In the genomic region with DNA sequence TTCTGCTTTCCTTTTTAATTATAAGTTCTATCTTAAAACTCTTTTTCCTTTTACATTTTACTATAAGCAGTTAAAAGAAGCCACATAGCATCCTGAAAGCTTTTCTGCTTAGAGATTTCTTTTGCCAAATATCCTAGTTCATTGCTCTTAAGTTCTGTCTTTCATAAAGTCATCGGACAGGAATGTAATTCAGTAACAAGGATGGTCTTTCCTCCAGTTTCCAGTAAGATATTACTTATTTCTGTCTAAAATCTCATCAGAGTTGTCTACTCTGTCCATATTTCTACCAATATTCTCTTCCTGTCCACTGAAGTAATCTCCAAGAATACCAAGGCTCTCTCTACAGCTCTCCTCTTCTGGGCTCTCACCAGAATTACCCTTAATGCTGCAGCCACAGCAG, we compare ENCODE assay signal across 23 cellular contexts. TPM values are rescaled to one million over a fixed set of nuclear protein-coding genes. Genes with fewer than 3 reads are reported as not detected.
DNase-seq lines count a peak whose midpoint lies in the region; ATAC-seq and TF ChIP-seq lines count a peak whose summit lies in the region.
"Had no signal": no experiment of that assay in that cellular context is flagged by ENCODE, and none has a peak within 500 bp of the region (broad histone marks: within the 10 kb centered on the region; RNA-seq: fewer than 3 reads in every experiment).

No MANE protein-coding gene starts in this region.

- no peaks in the 10 kb centered on the region for H3K9me2 ChIP-seq in GM23248 (ENCODE audit: insufficient read depth)

- in situ Hi-C loops in GM23248 (cut with MboI) = no loop called here

- H4K20me1 ChIP-seq in GM23248 (ENCODE audit: insufficient read depth) = no peaks in the 10 kb centered on the region

- no peaks in the 10 kb centered on the region for H3K36me3 ChIP-seq in GM23248 (ENCODE audit: low read depth)
- H3K36me3 ChIP-seq in left lung = no peaks in the 10 kb centered on the region
- H3K36me3 ChIP-seq in suprapubic skin = no peaks in the 10 kb centered on the region

- TF ChIP-seq CTCF in choroid plexus epithelial cell (conservative IDR thresholded peaks at IDR 0.05; ENCODE audit: low read depth, low read length) (no peak), left lung (IDR thresholded peaks at IDR 0.05) (no peak), suprapubic skin (IDR thresholded peaks at IDR 0.05) (no peak)

- no peaks in the 10 kb centered on the region for H3K79me2 ChIP-seq in GM23248 (ENCODE audit: insufficient read depth)

- TF ChIP-seq POLR2A in suprapubic skin (IDR thresholded peaks at IDR 0.05) = no peak

- intact Hi-C loops in left lung (cut with DNase I) = no loop called here

- 30 to 39% methylated on average over 1 of the region's 1 CpG for WGBS in GM23248 (ENCODE audit: low coverage in 1 of 2, low lambda C conversion rate in 2 of 2, missing lambda C conversion rate in 2 of 2), 2 experiments
- 72% methylated on average over 1 of the region's 1 CpG for WGBS in suprapubic skin

- H3F3A ChIP-seq in GM23248 (ENCODE audit: insufficient read depth) = peaks cover 40% of the 10 kb centered on the region

- H3K4me2 ChIP-seq in GM23248 (ENCODE audit: unreplicated experiment) = peak overlapping the region; percentile 39

- ATAC-seq in left lung (peak; percentile 34), GM18909 (IDR thresholded peaks at IDR 0.05; ENCODE audit: poor library complexity, unreplicated experiment) (no peak), GM21381 (IDR thresholded peaks at IDR 0.05; ENCODE audit: unreplicated experiment) (no peak)
- ATAC-seq: activated T-helper 17 cell treated with anti-CD3 and anti-CD28 coated beads, Interleukin-2, amount 50 U/mL, for 72 hours; T-cell had no signal

- peak overlapping the region; percentile 77 for H3K27ac ChIP-seq in GM23248
- H3K27ac ChIP-seq in left lung = peak overlapping the region in 1 of 2 donors; percentile 24
- H3K27ac ChIP-seq in suprapubic skin = peak overlapping the region; percentile 60
- H3K27ac ChIP-seq: epithelial cell of prostate, testis had no signal

- H2AFZ ChIP-seq in GM23248 = peak overlapping the region; percentile 57

- DNase-seq in GM23248 (peak; percentile 63), choroid plexus epithelial cell (ENCODE audit: low read depth) (peak; percentile 60), left lung (no peak), suprapubic skin (ENCODE audit: low spot score in 2 of 2) (no peak), RKO (ENCODE audit: low spot score) (no peak)
- DNase-seq: activated CD4-positive, alpha-beta T cell treated with anti-CD3 and anti-CD28 coated beads for 48 hours; CD8-positive, alpha-beta memory T cell; glutamatergic neuron; GOT3; KBM-7; midbrain; NCI-H1694 treated with DMSO at 0.1 percent for 48 hours; NCI-H774; nephron progenitor cell; SHP77 treated with DMSO at 0.1 percent for 48 hours; T-cell; testis had no signal

- H3K9ac ChIP-seq in GM23248 = peak overlapping the region; percentile 37

- H3K4me3 ChIP-seq in GM23248 (no peak overlapping the region), choroid plexus epithelial cell (ENCODE audit: low read depth, low read length) (no peak overlapping the region), left lung (no peak overlapping the region), suprapubic skin (no peak overlapping the region)
- H3K4me3 ChIP-seq: testis had no signal

- H3K4me1 ChIP-seq in GM23248 (ENCODE audit: insufficient read depth) = peaks cover 38% of the 10 kb centered on the region
- H3K4me1 ChIP-seq in left lung = no peaks in the 10 kb centered on the region
- no peaks in the 10 kb centered on the region for H3K4me1 ChIP-seq in suprapubic skin
- H3K4me1 ChIP-seq: testis had no signal

- no peaks in the 10 kb centered on the region for H3K27me3 ChIP-seq in GM23248 (replicated peaks; ENCODE audit: insufficient read depth)
- H3K27me3 ChIP-seq in left lung = no peaks in the 10 kb centered on the region
- no peaks in the 10 kb centered on the region for H3K27me3 ChIP-seq in suprapubic skin
- H3K27me3 ChIP-seq: testis had no signal

- TF ChIP-seq EP300 in suprapubic skin (IDR thresholded peaks at IDR 0.05) = no peak

- H3K9me3 ChIP-seq in GM23248 (ENCODE audit: low read depth) (no peaks in the 10 kb centered on the region), left lung (peaks cover 0 to 19% of the 10 kb centered on the region in 2 donors), suprapubic skin (no peaks in the 10 kb centered on the region)
- H3K9me3 ChIP-seq: testis had no signal

RNA-seq across cellular contexts. Expression of a gene that starts 37.5 kb away (rescaled TPM):
- total RNA-seq in GM23248 (2014; rRNA removed; shearing (Covaris generic)) = not detected in 2 replicates
- not detected in 2 replicates for polyA plus RNA-seq in GM23248 (2016; fragmentation: Nextera tagmentation; extraction: Ambion mirVana)
- total RNA-seq in left lung = 1 to 10 TPM; 1.2 to 1.8 TPM
- 1 to 10 TPM in 1 of 4 donors, under 1 TPM in 2, not detected in 1; 0.36 to 1.6 (median 0.64) TPM for total RNA-seq in suprapubic skin
- total RNA-seq: activated T-helper 17 cell treated with anti-CD3 and anti-CD28 coated beads, Interleukin-2, amount 50 U/mL, for 72 hours; CD8-positive, alpha-beta memory T cell; dermis microvascular lymphatic vessel endothelial cell had no signal
- polyA plus RNA-seq: CD8-positive, alpha-beta memory T cell had no signal

RNA-seq across cellular contexts. Expression of a gene that starts 45.1 kb away (rescaled TPM):
- total RNA-seq in GM23248 (2014; rRNA removed; shearing (Covaris generic)) = not detected in 2 replicates
- polyA plus RNA-seq in GM23248 (2016; fragmentation: Nextera tagmentation; extraction: Ambion mirVana) = not detected in 2 replicates
- total RNA-seq in left lung (1 to 10 TPM in 1 of 2 donors, not detected in 1; 1.4 TPM), suprapubic skin (1 to 10 TPM in 2 of 4 donors, under 1 TPM in 2; 0.24 to 1.2 (median 0.76) TPM)
- total RNA-seq: activated T-helper 17 cell treated with anti-CD3 and anti-CD28 coated beads, Interleukin-2, amount 50 U/mL, for 72 hours; CD8-positive, alpha-beta memory T cell; dermis microvascular lymphatic vessel endothelial cell; progenitor cell of endocrine pancreas; T-cell; testis had no signal
- polyA plus RNA-seq: CD8-positive, alpha-beta memory T cell had no signal

Comparison
In these comparisons a context has a peak if more than half of its experiments do, and no peak if none do; other contexts are left out.
1. DNase-seq: peak in GM23248 (single experiment) and choroid plexus epithelial cell (single experiment); none in left lung (0 of 2), suprapubic skin (0 of 2) and RKO (single experiment).